ENCODE assay signal across 32 cellular contexts in genomic region chr9:122657527-122657926, GRCh38. TPM values are rescaled to one million over a fixed set of nuclear protein-coding genes. Genes with fewer than 3 reads are reported as not detected.
"Had no signal": no experiment of that assay in that cellular context is flagged by ENCODE, and none has a peak within 500 bp of the region (broad histone marks: within the 10 kb centered on the region; RNA-seq: fewer than 3 reads in every experiment).

OR1B1 (minus strand) TSS chr9:122657627.

- H3K4me3 Mint-ChIP-seq: stimulated activated effector memory CD8-positive, alpha-beta T cell treated with anti-CD3 and anti-CD28 coated beads, Interleukin-12 subunit alpha, Interleukin-12 subunit beta, amount 100 ng/mL, for 72 hours; stimulated activated memory B cell treated with anti-CD40 and anti-IgM and Interleukin-4, amounts not matched to agents 10 μg/mL and 1 μg/mL and 100 μg/mL, for 72 hours; stimulated activated naive B cell treated with anti-CD40 and anti-IgM and Interleukin-4, amounts not matched to agents 10 μg/mL and 1 μg/mL and 100 μg/mL, for 72 hours; stimulated activated naive CD8-positive, alpha-beta T cell treated with anti-CD3 and anti-CD28 coated beads, Interleukin-15, amount 100 ng/mL, for 72 hours; stimulated activated naive CD8-positive, alpha-beta T cell treated with anti-CD3 and anti-CD28 coated beads, Interleukin-15, Interleukin-2, amounts not matched to agents 100 ng/mL and 50 ng/mL, for 24 hours; type B pancreatic cell had no signal

- H3K9me3 ChIP-seq: stomach, suprapubic skin, testis, thoracic aorta, thyroid gland, tibial artery, transverse colon, upper lobe of left lung, upper lobe of right lung, uterus, vagina had no signal

- H3K27ac ChIP-seq: stomach, suprapubic skin, testis, thoracic aorta, thyroid gland, tibial artery, tibial nerve, transverse colon, upper lobe of left lung, upper lobe of right lung, uterus, vagina had no signal

- H3K9me3 Mint-ChIP-seq: stimulated activated effector memory CD8-positive, alpha-beta T cell treated with anti-CD3 and anti-CD28 coated beads, Interleukin-12 subunit alpha, Interleukin-12 subunit beta, amount 100 ng/mL, for 72 hours; stimulated activated naive CD8-positive, alpha-beta T cell treated with anti-CD3 and anti-CD28 coated beads, Interleukin-15, amount 100 ng/mL, for 72 hours; stimulated activated naive CD8-positive, alpha-beta T cell treated with anti-CD3 and anti-CD28 coated beads, Interleukin-15, Interleukin-2, amounts not matched to agents 100 ng/mL and 50 ng/mL, for 24 hours; type B pancreatic cell had no signal

- H3K36me3 ChIP-seq: stomach, suprapubic skin, thoracic aorta, thyroid gland, tibial artery, tibial nerve, transverse colon, upper lobe of left lung, upper lobe of right lung, uterus, vagina had no signal

- H3K27me3 Mint-ChIP-seq: type B pancreatic cell had no signal

- H3K27me3 ChIP-seq: stomach, suprapubic skin, testis, thyroid gland, tibial artery, tibial nerve, transverse colon, upper lobe of left lung, upper lobe of right lung, uterus, vagina had no signal

- ATAC-seq: stimulated activated effector memory CD8-positive, alpha-beta T cell treated with anti-CD3 and anti-CD28 coated beads, Interleukin-12 subunit alpha, Interleukin-12 subunit beta, amount 100 ng/mL, for 72 hours; stimulated activated memory B cell treated with anti-CD40 and anti-IgM and Interleukin-4, amounts not matched to agents 10 μg/mL and 1 μg/mL and 100 μg/mL, for 72 hours; stimulated activated naive B cell treated with anti-CD40 and anti-IgM and Interleukin-4, amounts not matched to agents 10 μg/mL and 1 μg/mL and 100 μg/mL, for 72 hours; stimulated activated naive CD8-positive, alpha-beta T cell treated with anti-CD3 and anti-CD28 coated beads, Interleukin-15, amount 100 ng/mL, for 72 hours; stimulated activated naive CD8-positive, alpha-beta T cell treated with anti-CD3 and anti-CD28 coated beads, Interleukin-15, Interleukin-2, amounts not matched to agents 100 U/mL and 50 U/mL, for 24 hours; upper lobe of right lung had no signal

- H3K4me3 ChIP-seq: stomach, suprapubic skin, testis, thoracic aorta, thyroid gland, tibial artery, tibial nerve, transverse colon, upper lobe of left lung, upper lobe of right lung, uterus, vagina had no signal

- H3K4me1 Mint-ChIP-seq: stimulated activated effector memory CD8-positive, alpha-beta T cell treated with anti-CD3 and anti-CD28 coated beads, Interleukin-12 subunit alpha, Interleukin-12 subunit beta, amount 100 ng/mL, for 72 hours; stimulated activated memory B cell treated with anti-CD40 and anti-IgM and Interleukin-4, amounts not matched to agents 10 μg/mL and 1 μg/mL and 100 μg/mL, for 72 hours; stimulated activated naive B cell treated with anti-CD40 and anti-IgM and Interleukin-4, amounts not matched to agents 10 μg/mL and 1 μg/mL and 100 μg/mL, for 72 hours; stimulated activated naive CD8-positive, alpha-beta T cell treated with anti-CD3 and anti-CD28 coated beads, Interleukin-15, amount 100 ng/mL, for 72 hours had no signal

- FAIRE-seq: urothelium cell line had no signal

- H3K36me3 Mint-ChIP-seq: stimulated activated effector memory CD8-positive, alpha-beta T cell treated with anti-CD3 and anti-CD28 coated beads, Interleukin-12 subunit alpha, Interleukin-12 subunit beta, amount 100 ng/mL, for 72 hours; stimulated activated memory B cell treated with anti-CD40 and anti-IgM and Interleukin-4, amounts not matched to agents 10 μg/mL and 1 μg/mL and 100 μg/mL, for 72 hours; stimulated activated naive B cell treated with anti-CD40 and anti-IgM and Interleukin-4, amounts not matched to agents 10 μg/mL and 1 μg/mL and 100 μg/mL, for 72 hours; type B pancreatic cell had no signal

- H3K27ac Mint-ChIP-seq: stimulated activated effector memory CD8-positive, alpha-beta T cell treated with anti-CD3 and anti-CD28 coated beads, Interleukin-12 subunit alpha, Interleukin-12 subunit beta, amount 100 ng/mL, for 72 hours; stimulated activated memory B cell treated with anti-CD40 and anti-IgM and Interleukin-4, amounts not matched to agents 10 μg/mL and 1 μg/mL and 100 μg/mL, for 72 hours; stimulated activated naive B cell treated with anti-CD40 and anti-IgM and Interleukin-4, amounts not matched to agents 10 μg/mL and 1 μg/mL and 100 μg/mL, for 72 hours; stimulated activated naive CD8-positive, alpha-beta T cell treated with anti-CD3 and anti-CD28 coated beads, Interleukin-15, amount 100 ng/mL, for 72 hours; stimulated activated naive CD8-positive, alpha-beta T cell treated with anti-CD3 and anti-CD28 coated beads, Interleukin-15, Interleukin-2, amounts not matched to agents 100 ng/mL and 50 ng/mL, for 24 hours; type B pancreatic cell had no signal

- DNase-seq: stimulated activated CD4-positive, alpha-beta T cell treated with anti-CD3 and anti-CD28 coated beads, Interleukin-2, amount 100 ng/mL, for 48 hours; stimulated activated CD4-positive, alpha-beta T cell treated with anti-CD3 and anti-CD28 coated beads, Interleukin-4, amount 100 ng/mL, for 1 hour; stimulated activated CD4-positive, alpha-beta T cell treated with anti-CD3 and anti-CD28 coated beads, Interleukin-4, amount 100 ng/mL, for 24 hours; stimulated activated CD4-positive, alpha-beta T cell treated with anti-CD3 and anti-CD28 coated beads, Interleukin-4, amount 100 ng/mL, for 4 hours; stimulated activated CD8-positive, alpha-beta memory T cell treated with anti-CD3 and anti-CD28 coated beads, Interleukin-4, amount 100 ng/mL, for 48 hours; stimulated activated naive B cell treated with anti-CD40 and anti-IgM and Interleukin-4, amounts not matched to agents 10 μg/mL and 1 μg/mL and 100 μg/mL, for 72 hours; stimulated activated naive CD4-positive, alpha-beta T cell; stimulated activated naive CD4-positive, alpha-beta T cell treated with Interleukin-2 at 50 U/mL for 16 hours; stimulated activated naive CD8-positive, alpha-beta T cell treated with anti-CD3 and anti-CD28 coated beads, Interleukin-15, amount 100 ng/mL, for 72 hours; stimulated activated naive CD8-positive, alpha-beta T cell treated with anti-CD3 and anti-CD28 coated beads, Interleukin-15, Interleukin-2, amounts not matched to agents 100 U/mL and 50 U/mL, for 24 hours; stomach; substantia nigra; testis; thyroid gland; tibial artery; transverse colon; trophoblast cell; upper lobe of left lung; upper lobe of right lung; uterus had no signal

- H3K4me1 ChIP-seq: stomach, suprapubic skin, testis, thyroid gland, tibial artery, tibial nerve, transverse colon, upper lobe of left lung, upper lobe of right lung, uterus, vagina had no signal

RNA-seq across cellular contexts. Expression of gene OR1B1, which starts in this region (rescaled TPM):
- total RNA-seq: temporal lobe, testis, thoracic aorta, transverse colon, upper lobe of right lung, urinary bladder, vagina had no signal
- polyA plus RNA-seq: stomach, thymus, urinary bladder had no signal
